ENCODE assay signal across 10 cellular contexts in the genomic region with DNA sequence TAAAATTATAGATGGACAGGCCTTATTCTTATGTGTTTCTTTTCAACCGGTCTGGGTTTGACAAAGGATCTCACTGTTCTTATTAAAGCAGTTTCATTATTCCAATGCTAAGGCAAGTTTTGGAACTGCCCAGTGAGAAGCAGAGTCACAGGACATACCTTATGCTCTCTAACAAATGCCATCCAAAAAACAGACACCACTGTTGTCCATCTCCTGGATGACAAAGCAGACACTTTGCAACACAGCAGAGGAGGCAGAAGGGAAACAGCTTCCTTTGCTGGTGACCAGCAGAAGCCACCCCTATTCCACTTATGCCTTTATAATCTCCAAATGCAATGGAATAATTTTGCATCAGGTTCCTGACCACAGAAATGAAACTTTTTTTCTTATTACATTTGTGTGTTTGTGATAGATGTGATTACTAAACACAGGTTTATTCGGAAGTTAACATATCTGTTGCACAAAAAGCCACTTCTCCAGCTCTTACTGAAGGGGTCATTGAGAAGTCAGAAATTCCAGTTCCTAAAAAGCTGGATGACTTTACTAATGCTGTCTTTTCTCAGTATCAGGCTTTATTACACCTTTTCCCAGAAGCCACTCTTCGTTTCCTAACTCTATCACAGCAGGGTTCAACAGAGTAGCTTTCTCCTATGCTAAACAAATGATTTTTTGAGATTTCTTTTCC.
DNase-seq lines count a peak whose midpoint lies in the region; ATAC-seq, FAIRE-seq and TF ChIP-seq lines count a peak whose summit lies in the region.
"Had no signal": no experiment of that assay in that cellular context is flagged by ENCODE, and none has a peak within 500 bp of the region (broad histone marks: within the 10 kb centered on the region; RNA-seq: fewer than 3 reads in every experiment).

No MANE protein-coding gene starts in this region.

- peak overlapping the region in 11 of 12 donors; percentile 8 to 82 (median 64) for H3K27ac ChIP-seq in heart left ventricle
- H3K27ac ChIP-seq in adrenal gland = peak overlapping the region in 3 of 5 donors; percentile 15 to 44 (median 32)
- peak overlapping the region; percentile 47 for H3K27ac ChIP-seq in muscle layer of duodenum (ENCODE audit: low read length)
- peak overlapping the region; percentile 75 for H3K27ac ChIP-seq in urinary bladder (ENCODE audit: low read depth)
- H3K27ac ChIP-seq: foreskin keratinocyte had no signal

- TF ChIP-seq CTCF in heart left ventricle (IDR thresholded peaks at IDR 0.05) (no peak), adrenal gland (IDR thresholded peaks at IDR 0.05) (no peak)

- H3K4me1 ChIP-seq in heart left ventricle (peaks cover 0 to 65% (median 20%) of the 10 kb centered on the region in 12 donors), adrenal gland (replicated peaks in 1 of 2) (peaks cover 18 to 25% of the 10 kb centered on the region in 2 donors), muscle layer of duodenum (ENCODE audit: control insufficient read depth in 1 of 2, insufficient read depth in 2 of 2, low read length in 2 of 2) (peaks cover 7 to 21% of the 10 kb centered on the region in 2 donors), urinary bladder (ENCODE audit: insufficient read depth) (no peaks in the 10 kb centered on the region)

- peak overlapping the region in 1 of 12 donors; percentile 9 for H3K4me3 ChIP-seq in heart left ventricle
- H3K4me3 ChIP-seq in adrenal gland = no peak overlapping the region
- H3K4me3 ChIP-seq in muscle layer of duodenum (ENCODE audit: low read depth in 1 of 2, low read length in 2 of 2) = no peak overlapping the region
- no peak overlapping the region for H3K4me3 ChIP-seq in urinary bladder (ENCODE audit: low read depth, low read length)

- intact Hi-C loops in heart left ventricle (cut with DNase I) (loop anchor here in 3 of 10 donors (5.0 to 10.0 kb wide), 3 partner anchors 38 to 215 kb away; no protein-coding TSS in a partner anchor), Right ventricle myocardium inferior (cut with DNase I) (loop anchor here (5.0 kb wide), 1 partner anchor 43 kb away; no protein-coding TSS in a partner anchor), adrenal gland (cut with DNase I) (no loop called here)

- H3K9me3 ChIP-seq in heart left ventricle (no peaks in the 10 kb centered on the region), adrenal gland (replicated peaks in 1 of 3) (no peaks in the 10 kb centered on the region), muscle layer of duodenum (ENCODE audit: control insufficient read depth in 1 of 2, low read length in 2 of 2) (no peaks in the 10 kb centered on the region)

- H3K36me3 ChIP-seq in heart left ventricle (no peaks in the 10 kb centered on the region), adrenal gland (replicated peaks in 1 of 2) (no peaks in the 10 kb centered on the region), muscle layer of duodenum (ENCODE audit: control insufficient read depth in 1 of 2, insufficient read depth in 2 of 2, low read length in 2 of 2) (no peaks in the 10 kb centered on the region), urinary bladder (ENCODE audit: insufficient read depth) (no peaks in the 10 kb centered on the region)

- ATAC-seq in heart left ventricle (peak in 1 of 4 donors; percentile 8), Right ventricle myocardium inferior (no peak), HG03565 (IDR thresholded peaks at IDR 0.05; ENCODE audit: unreplicated experiment) (no peak)
- ATAC-seq: foreskin keratinocyte had no signal

- no peak for TF ChIP-seq POLR2A in heart left ventricle (IDR thresholded peaks at IDR 0.05)
- no peak for TF ChIP-seq POLR2A in adrenal gland (IDR thresholded peaks at IDR 0.05)

- DNase-seq in heart left ventricle (no peak), Right ventricle myocardium inferior (ENCODE audit: missing footprints) (no peak), adrenal gland (no peak), frontal cortex (ENCODE audit: low spot score in 2 of 2) (no peak), 8988T (no peak)
- DNase-seq: foreskin keratinocyte, MV-4-11 had no signal

- 76 to 86% (median 80%) methylated on average over 3 of the region's 3 CpGs for WGBS in heart left ventricle, 4 donors
- 72 to 82% (median 76%) methylated on average over 3 of the region's 3 CpGs for WGBS in adrenal gland, 4 donors
- WGBS in urinary bladder = 58% methylated on average over 3 of the region's 3 CpGs

- no peak for FAIRE-seq in frontal cortex (lab: Jason Lieb, UNC)

- no peaks in the 10 kb centered on the region for H3K27me3 ChIP-seq in heart left ventricle
- no peaks in the 10 kb centered on the region for H3K27me3 ChIP-seq in adrenal gland
- no peaks in the 10 kb centered on the region for H3K27me3 ChIP-seq in muscle layer of duodenum (ENCODE audit: low read depth, low read length)
- H3K27me3 ChIP-seq: foreskin keratinocyte had no signal
